ENCODE assay signal across 18 cellular contexts in the genomic region with DNA sequence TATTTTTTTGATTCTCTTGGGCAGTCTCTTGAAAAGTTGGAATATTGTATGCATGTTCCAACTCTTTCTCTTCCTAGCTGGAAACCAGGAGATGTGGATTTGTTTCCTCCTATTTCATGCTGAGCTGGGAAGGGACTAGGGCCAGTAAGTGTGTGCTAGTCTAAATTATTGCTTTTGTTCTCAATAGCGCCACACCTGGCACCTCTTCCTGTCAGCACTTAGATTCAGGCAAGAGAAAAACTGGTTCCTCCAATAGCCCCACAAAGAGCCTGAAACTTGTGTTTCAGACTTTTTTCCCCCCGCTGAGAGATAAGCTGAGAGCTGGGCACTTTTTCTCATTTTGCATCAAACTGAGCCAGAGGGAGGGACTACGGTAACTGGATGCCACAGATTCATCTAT.
"Had no signal": no experiment of that assay in that cellular context is flagged by ENCODE, and none has a peak within 500 bp of the region (broad histone marks: within the 10 kb centered on the region; RNA-seq: fewer than 3 reads in every experiment).

No MANE protein-coding gene starts in this region.

- H3K27ac ChIP-seq: ascending aorta, breast epithelium, epithelial cell of prostate, neutrophil, parathyroid adenoma, tibial artery had no signal

- H3K4me1 ChIP-seq: ascending aorta, breast epithelium, parathyroid adenoma, tibial artery had no signal

- ATAC-seq: activated T-helper 17 cell treated with anti-CD3 and anti-CD28 coated beads, Interleukin-2, amount 50 U/mL, for 72 hours; effector memory CD8-positive, alpha-beta T cell; stimulated activated naive B cell treated with anti-CD40 and anti-IgM and Interleukin-4, amounts not matched to agents 10 μg/mL and 1 μg/mL and 100 μg/mL, for 72 hours had no signal

- H3K4me3 Mint-ChIP-seq: activated naive CD4-positive, alpha-beta T cell treated with anti-CD3 and anti-CD28 coated beads for 36 hours; activated T-helper 17 cell treated with anti-CD3 and anti-CD28 coated beads, Interleukin-2, amount 50 U/mL, for 72 hours; dendritic cell treated with granulocyte-macrophage colony-stimulating factor and Interleukin-4, amounts not matched to agents 40 ng/mL and 50 ng/mL, for 4 days; effector memory CD8-positive, alpha-beta T cell; naive B cell; stimulated activated naive B cell treated with anti-CD40 and anti-IgM and Interleukin-4, amounts not matched to agents 10 μg/mL and 1 μg/mL and 100 μg/mL, for 72 hours; T-helper 2 cell treated with Interferon-gamma antibody and Interleukin-4, amounts not matched to agents 5 μg/mL and 100 μg/mL, for 36 hours had no signal

- H3K27ac Mint-ChIP-seq: activated naive CD4-positive, alpha-beta T cell treated with anti-CD3 and anti-CD28 coated beads for 36 hours; activated T-helper 17 cell treated with anti-CD3 and anti-CD28 coated beads, Interleukin-2, amount 50 U/mL, for 72 hours; dendritic cell treated with granulocyte-macrophage colony-stimulating factor and Interleukin-4, amounts not matched to agents 40 ng/mL and 50 ng/mL, for 4 days; effector memory CD8-positive, alpha-beta T cell; naive B cell; stimulated activated naive B cell treated with anti-CD40 and anti-IgM and Interleukin-4, amounts not matched to agents 10 μg/mL and 1 μg/mL and 100 μg/mL, for 72 hours; T-helper 2 cell treated with Interferon-gamma antibody and Interleukin-4, amounts not matched to agents 5 μg/mL and 100 μg/mL, for 36 hours had no signal

- H3K36me3 Mint-ChIP-seq: naive B cell; stimulated activated naive B cell treated with anti-CD40 and anti-IgM and Interleukin-4, amounts not matched to agents 10 μg/mL and 1 μg/mL and 100 μg/mL, for 72 hours had no signal

- DNase-seq: activated CD4-positive, alpha-beta T cell treated with anti-CD3 and anti-CD28 coated beads, Interleukin-2, amount 50 U/mL, for 1 hour; activated naive CD4-positive, alpha-beta T cell treated with anti-CD3 and anti-CD28 coated beads for 36 hours; activated T-cell treated with anti-CD3 and anti-CD28 coated beads for 4 hours; effector memory CD8-positive, alpha-beta T cell; foreskin melanocyte; islet precursor cell; naive B cell; stimulated activated CD4-positive, alpha-beta T cell treated with anti-CD3 and anti-CD28 coated beads, Interleukin-2, amount 100 ng/mL, for 48 hours; stimulated activated naive B cell treated with anti-CD40 and anti-IgM and Interleukin-4, amounts not matched to agents 10 μg/mL and 1 μg/mL and 100 μg/mL, for 72 hours; tibial artery had no signal

- H3K27me3 Mint-ChIP-seq: dendritic cell treated with granulocyte-macrophage colony-stimulating factor and Interleukin-4, amounts not matched to agents 40 ng/mL and 50 ng/mL, for 4 days; effector memory CD8-positive, alpha-beta T cell; naive B cell; stimulated activated naive B cell treated with anti-CD40 and anti-IgM and Interleukin-4, amounts not matched to agents 10 μg/mL and 1 μg/mL and 100 μg/mL, for 72 hours had no signal

- H3K4me3 ChIP-seq: ascending aorta, breast epithelium, tibial artery had no signal

- H3K4me1 Mint-ChIP-seq: activated T-helper 17 cell treated with anti-CD3 and anti-CD28 coated beads, Interleukin-2, amount 50 U/mL, for 72 hours; naive B cell; stimulated activated naive B cell treated with anti-CD40 and anti-IgM and Interleukin-4, amounts not matched to agents 10 μg/mL and 1 μg/mL and 100 μg/mL, for 72 hours had no signal

- H3K27me3 ChIP-seq: ascending aorta, breast epithelium, neutrophil, tibial artery had no signal

- H3K36me3 ChIP-seq: ascending aorta, breast epithelium, neutrophil, tibial artery had no signal

- H3K9me3 ChIP-seq: ascending aorta, breast epithelium, neutrophil, tibial artery had no signal
